ENCODE assay signal across 1 cellular context in genomic region chr6:41460742-41461336, GRCh38.
TF ChIP-seq lines count a peak whose summit lies in the region.

No MANE protein-coding gene starts in this region.

TF ChIP-seq in K562, 482 proteins besides CTCF, POLR2A, EP300 and RAD21 (continued from another document):
- TF ChIP-seq, protein P1, sequence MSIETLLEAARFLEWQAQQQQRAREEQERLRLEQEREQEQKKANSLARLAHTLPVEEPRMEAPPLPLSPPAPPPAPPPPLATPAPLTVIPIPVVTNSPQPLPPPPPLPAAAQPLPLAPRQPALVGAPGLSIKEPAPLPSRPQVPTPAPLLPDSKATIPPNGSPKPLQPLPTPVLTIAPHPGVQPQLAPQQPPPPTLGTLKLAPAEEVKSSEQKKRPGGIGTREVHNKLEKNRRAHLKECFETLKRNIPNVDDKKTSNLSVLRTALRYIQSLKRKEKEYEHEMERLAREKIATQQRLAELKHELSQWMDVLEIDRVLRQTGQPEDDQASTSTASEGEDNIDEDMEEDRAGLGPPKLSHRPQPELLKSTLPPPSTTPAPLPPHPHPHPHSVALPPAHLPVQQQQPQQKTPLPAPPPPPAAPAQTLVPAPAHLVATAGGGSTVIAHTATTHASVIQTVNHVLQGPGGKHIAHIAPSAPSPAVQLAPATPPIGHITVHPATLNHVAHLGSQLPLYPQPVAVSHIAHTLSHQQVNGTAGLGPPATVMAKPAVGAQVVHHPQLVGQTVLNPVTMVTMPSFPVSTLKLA (conservative IDR thresholded peaks at IDR 0.05): no peak
- TF ChIP-seq HDAC2 (IDR thresholded peaks at IDR 0.05) (peak; percentile 38; the same call in 1 of the 2 replicates), RCOR1 (IDR thresholded peaks at IDR 0.05; ENCODE audit: borderline replicate concordance in 1 of 2, low read depth in 2 of 2, low read length in 2 of 2) (peak in 1 of 2 experiments; percentile 35; a peak in 1 of 4 replicates), NFXL1 (CRISPR knock-in tag; IDR thresholded peaks at IDR 0.05) (no peak), RUNX1 (IDR thresholded peaks at IDR 0.05; ENCODE audit: low read depth) (no peak), MLLT1 (IDR thresholded peaks at IDR 0.05) (no peak), MAFK (IDR thresholded peaks at IDR 0.05; ENCODE audit: low read length) (no peak), BCOR (IDR thresholded peaks at IDR 0.05) (peak; percentile 93), SIN3A (IDR thresholded peaks at IDR 0.05; ENCODE audit: borderline replicate concordance in 2 of 2, control insufficient read depth in 1 of 2, low read depth in 2 of 2, low read length in 2 of 2) (no peak), MTA3 (IDR thresholded peaks at IDR 0.05; ENCODE audit: borderline replicate concordance) (no peak), SUPT5H (IDR thresholded peaks at IDR 0.05) (no peak), JUN (IDR thresholded peaks at IDR 0.05; ENCODE audit: borderline replicate concordance, low read depth, low read length) (no peak), JUN (CRISPR knock-in tag; IDR thresholded peaks at IDR 0.05; ENCODE audit: borderline replicate concordance) (no peak), ZNF77 (CRISPR knock-in tag; IDR thresholded peaks at IDR 0.05) (no peak), KLF1 (tag; IDR thresholded peaks at IDR 0.05) (no peak), ZFPM2 (CRISPR knock-in tag; IDR thresholded peaks at IDR 0.05) (no peak), ADNP (tag; IDR thresholded peaks at IDR 0.05) (peak; percentile 94), CAMTA2 (CRISPR knock-in tag; conservative IDR thresholded peaks at IDR 0.05) (no peak), LARP7 (IDR thresholded peaks at IDR 0.05) (no peak), TCF7 (IDR thresholded peaks at IDR 0.05; ENCODE audit: borderline replicate concordance) (no peak)
- TF ChIP-seq, protein P2, sequence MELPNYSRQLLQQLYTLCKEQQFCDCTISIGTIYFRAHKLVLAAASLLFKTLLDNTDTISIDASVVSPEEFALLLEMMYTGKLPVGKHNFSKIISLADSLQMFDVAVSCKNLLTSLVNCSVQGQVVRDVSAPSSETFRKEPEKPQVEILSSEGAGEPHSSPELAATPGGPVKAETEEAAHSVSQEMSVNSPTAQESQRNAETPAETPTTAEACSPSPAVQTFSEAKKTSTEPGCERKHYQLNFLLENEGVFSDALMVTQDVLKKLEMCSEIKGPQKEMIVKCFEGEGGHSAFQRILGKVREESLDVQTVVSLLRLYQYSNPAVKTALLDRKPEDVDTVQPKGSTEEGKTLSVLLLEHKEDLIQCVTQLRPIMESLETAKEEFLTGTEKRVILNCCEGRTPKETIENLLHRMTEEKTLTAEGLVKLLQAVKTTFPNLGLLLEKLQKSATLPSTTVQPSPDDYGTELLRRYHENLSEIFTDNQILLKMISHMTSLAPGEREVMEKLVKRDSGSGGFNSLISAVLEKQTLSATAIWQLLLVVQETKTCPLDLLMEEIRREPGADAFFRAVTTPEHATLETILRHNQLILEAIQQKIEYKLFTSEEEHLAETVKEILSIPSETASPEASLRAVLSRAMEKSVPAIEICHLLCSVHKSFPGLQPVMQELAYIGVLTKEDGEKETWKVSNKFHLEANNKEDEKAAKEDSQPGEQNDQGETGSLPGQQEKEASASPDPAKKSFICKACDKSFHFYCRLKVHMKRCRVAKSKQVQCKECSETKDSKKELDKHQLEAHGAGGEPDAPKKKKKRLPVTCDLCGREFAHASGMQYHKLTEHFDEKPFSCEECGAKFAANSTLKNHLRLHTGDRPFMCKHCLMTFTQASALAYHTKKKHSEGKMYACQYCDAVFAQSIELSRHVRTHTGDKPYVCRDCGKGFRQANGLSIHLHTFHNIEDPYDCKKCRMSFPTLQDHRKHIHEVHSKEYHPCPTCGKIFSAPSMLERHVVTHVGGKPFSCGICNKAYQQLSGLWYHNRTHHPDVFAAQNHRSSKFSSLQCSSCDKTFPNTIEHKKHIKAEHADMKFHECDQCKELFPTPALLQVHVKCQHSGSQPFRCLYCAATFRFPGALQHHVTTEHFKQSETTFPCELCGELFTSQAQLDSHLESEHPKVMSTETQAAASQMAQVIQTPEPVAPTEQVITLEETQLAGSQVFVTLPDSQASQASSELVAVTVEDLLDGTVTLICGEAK (IDR thresholded peaks at IDR 0.05): peak; percentile 65
- TF ChIP-seq, protein P2 (CRISPR knock-in tag; IDR thresholded peaks at IDR 0.05): no peak
